In the genomic region with DNA sequence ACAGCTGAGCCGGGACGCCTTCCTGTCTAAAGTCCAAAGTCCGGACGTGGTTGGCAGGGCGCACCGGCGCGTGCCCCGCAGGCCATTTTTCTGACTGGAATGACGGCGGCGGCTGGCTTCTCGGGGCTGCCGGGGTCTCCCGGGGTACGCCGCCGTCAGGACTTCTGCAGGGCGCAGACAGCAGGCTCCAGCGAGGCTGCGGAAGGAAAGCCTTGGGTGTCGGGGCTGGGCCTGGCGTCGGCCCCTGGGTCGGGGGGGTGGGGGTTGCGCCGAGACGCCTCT, we compare ENCODE assay signal across 1 cellular context.
A peak's percentile ranks its signal among the peaks of the same experiment; 100 is the strongest.
TF ChIP-seq lines count a peak whose summit lies in the region.

No MANE protein-coding gene starts in this region.

TF ChIP-seq in HepG2, 621 proteins besides CTCF, POLR2A, EP300 and RAD21 (continued from another document and continues in another):
- TF ChIP-seq, protein P1, sequence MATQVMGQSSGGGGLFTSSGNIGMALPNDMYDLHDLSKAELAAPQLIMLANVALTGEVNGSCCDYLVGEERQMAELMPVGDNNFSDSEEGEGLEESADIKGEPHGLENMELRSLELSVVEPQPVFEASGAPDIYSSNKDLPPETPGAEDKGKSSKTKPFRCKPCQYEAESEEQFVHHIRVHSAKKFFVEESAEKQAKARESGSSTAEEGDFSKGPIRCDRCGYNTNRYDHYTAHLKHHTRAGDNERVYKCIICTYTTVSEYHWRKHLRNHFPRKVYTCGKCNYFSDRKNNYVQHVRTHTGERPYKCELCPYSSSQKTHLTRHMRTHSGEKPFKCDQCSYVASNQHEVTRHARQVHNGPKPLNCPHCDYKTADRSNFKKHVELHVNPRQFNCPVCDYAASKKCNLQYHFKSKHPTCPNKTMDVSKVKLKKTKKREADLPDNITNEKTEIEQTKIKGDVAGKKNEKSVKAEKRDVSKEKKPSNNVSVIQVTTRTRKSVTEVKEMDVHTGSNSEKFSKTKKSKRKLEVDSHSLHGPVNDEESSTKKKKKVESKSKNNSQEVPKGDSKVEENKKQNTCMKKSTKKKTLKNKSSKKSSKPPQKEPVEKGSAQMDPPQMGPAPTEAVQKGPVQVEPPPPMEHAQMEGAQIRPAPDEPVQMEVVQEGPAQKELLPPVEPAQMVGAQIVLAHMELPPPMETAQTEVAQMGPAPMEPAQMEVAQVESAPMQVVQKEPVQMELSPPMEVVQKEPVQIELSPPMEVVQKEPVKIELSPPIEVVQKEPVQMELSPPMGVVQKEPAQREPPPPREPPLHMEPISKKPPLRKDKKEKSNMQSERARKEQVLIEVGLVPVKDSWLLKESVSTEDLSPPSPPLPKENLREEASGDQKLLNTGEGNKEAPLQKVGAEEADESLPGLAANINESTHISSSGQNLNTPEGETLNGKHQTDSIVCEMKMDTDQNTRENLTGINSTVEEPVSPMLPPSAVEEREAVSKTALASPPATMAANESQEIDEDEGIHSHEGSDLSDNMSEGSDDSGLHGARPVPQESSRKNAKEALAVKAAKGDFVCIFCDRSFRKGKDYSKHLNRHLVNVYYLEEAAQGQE (IDR thresholded peaks at IDR 0.05; ENCODE audit: borderline replicate concordance in 1 of 2, low read depth in 1 of 2, low read length in 2 of 2) = peak in 1 of 2 experiments; percentile 80; a peak in 2 of 4 replicates
- TF ChIP-seq, protein P2, sequence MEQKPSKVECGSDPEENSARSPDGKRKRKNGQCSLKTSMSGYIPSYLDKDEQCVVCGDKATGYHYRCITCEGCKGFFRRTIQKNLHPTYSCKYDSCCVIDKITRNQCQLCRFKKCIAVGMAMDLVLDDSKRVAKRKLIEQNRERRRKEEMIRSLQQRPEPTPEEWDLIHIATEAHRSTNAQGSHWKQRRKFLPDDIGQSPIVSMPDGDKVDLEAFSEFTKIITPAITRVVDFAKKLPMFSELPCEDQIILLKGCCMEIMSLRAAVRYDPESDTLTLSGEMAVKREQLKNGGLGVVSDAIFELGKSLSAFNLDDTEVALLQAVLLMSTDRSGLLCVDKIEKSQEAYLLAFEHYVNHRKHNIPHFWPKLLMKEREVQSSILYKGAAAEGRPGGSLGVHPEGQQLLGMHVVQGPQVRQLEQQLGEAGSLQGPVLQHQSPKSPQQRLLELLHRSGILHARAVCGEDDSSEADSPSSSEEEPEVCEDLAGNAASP (CRISPR knock-in tag; IDR thresholded peaks at IDR 0.05; ENCODE audit: borderline replicate concordance) = peak; percentile 87; the same call in 1 of the 2 replicates
- peak; percentile 97 for TF ChIP-seq ZNF101 (CRISPR knock-in tag; IDR thresholded peaks at IDR 0.05; ENCODE audit: borderline replicate concordance, low read depth)
- TF ChIP-seq GATAD1 (CRISPR knock-in tag; IDR thresholded peaks at IDR 0.05) = peak; percentile 84
- TF ChIP-seq ZNF510 (CRISPR knock-in tag; IDR thresholded peaks at IDR 0.05; ENCODE audit: low read depth) = peak; percentile 98
- TF ChIP-seq, protein P3, sequence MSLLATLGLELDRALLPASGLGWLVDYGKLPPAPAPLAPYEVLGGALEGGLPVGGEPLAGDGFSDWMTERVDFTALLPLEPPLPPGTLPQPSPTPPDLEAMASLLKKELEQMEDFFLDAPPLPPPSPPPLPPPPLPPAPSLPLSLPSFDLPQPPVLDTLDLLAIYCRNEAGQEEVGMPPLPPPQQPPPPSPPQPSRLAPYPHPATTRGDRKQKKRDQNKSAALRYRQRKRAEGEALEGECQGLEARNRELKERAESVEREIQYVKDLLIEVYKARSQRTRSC (CRISPR knock-in tag; IDR thresholded peaks at IDR 0.05; ENCODE audit: low read depth) = no peak; the same call in 1 of the 2 replicates
- peak; percentile 95 for TF ChIP-seq MEF2D (CRISPR knock-in tag; IDR thresholded peaks at IDR 0.05)
- no peak for TF ChIP-seq SMC3 (IDR thresholded peaks at IDR 0.05; ENCODE audit: low read length)
- TF ChIP-seq HNF4G (IDR thresholded peaks at IDR 0.05; ENCODE audit: borderline replicate concordance, low read depth, low read length) = peak; percentile 100
- peak; percentile 100 for TF ChIP-seq HNF4G (CRISPR knock-in tag; IDR thresholded peaks at IDR 0.05; ENCODE audit: borderline replicate concordance, low read depth)
- TF ChIP-seq NR2C2 (CRISPR knock-in tag; IDR thresholded peaks at IDR 0.05; ENCODE audit: borderline replicate concordance) = peak; percentile 88
- TF ChIP-seq, protein P4, sequence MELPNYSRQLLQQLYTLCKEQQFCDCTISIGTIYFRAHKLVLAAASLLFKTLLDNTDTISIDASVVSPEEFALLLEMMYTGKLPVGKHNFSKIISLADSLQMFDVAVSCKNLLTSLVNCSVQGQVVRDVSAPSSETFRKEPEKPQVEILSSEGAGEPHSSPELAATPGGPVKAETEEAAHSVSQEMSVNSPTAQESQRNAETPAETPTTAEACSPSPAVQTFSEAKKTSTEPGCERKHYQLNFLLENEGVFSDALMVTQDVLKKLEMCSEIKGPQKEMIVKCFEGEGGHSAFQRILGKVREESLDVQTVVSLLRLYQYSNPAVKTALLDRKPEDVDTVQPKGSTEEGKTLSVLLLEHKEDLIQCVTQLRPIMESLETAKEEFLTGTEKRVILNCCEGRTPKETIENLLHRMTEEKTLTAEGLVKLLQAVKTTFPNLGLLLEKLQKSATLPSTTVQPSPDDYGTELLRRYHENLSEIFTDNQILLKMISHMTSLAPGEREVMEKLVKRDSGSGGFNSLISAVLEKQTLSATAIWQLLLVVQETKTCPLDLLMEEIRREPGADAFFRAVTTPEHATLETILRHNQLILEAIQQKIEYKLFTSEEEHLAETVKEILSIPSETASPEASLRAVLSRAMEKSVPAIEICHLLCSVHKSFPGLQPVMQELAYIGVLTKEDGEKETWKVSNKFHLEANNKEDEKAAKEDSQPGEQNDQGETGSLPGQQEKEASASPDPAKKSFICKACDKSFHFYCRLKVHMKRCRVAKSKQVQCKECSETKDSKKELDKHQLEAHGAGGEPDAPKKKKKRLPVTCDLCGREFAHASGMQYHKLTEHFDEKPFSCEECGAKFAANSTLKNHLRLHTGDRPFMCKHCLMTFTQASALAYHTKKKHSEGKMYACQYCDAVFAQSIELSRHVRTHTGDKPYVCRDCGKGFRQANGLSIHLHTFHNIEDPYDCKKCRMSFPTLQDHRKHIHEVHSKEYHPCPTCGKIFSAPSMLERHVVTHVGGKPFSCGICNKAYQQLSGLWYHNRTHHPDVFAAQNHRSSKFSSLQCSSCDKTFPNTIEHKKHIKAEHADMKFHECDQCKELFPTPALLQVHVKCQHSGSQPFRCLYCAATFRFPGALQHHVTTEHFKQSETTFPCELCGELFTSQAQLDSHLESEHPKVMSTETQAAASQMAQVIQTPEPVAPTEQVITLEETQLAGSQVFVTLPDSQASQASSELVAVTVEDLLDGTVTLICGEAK (IDR thresholded peaks at IDR 0.05) = no peak
- TF ChIP-seq, protein P4 (CRISPR knock-in tag; IDR thresholded peaks at IDR 0.05) = peak; percentile 91
- TF ChIP-seq ZNF138 (CRISPR knock-in tag; IDR thresholded peaks at IDR 0.05; ENCODE audit: low read depth) = peak; percentile 81; the same call in 1 of the 2 replicates
- TF ChIP-seq AHR (CRISPR knock-in tag; IDR thresholded peaks at IDR 0.05) = 0 out of 2 replicates have a peak, but pooled peaks have one; percentile 28
- TF ChIP-seq, protein P5, sequence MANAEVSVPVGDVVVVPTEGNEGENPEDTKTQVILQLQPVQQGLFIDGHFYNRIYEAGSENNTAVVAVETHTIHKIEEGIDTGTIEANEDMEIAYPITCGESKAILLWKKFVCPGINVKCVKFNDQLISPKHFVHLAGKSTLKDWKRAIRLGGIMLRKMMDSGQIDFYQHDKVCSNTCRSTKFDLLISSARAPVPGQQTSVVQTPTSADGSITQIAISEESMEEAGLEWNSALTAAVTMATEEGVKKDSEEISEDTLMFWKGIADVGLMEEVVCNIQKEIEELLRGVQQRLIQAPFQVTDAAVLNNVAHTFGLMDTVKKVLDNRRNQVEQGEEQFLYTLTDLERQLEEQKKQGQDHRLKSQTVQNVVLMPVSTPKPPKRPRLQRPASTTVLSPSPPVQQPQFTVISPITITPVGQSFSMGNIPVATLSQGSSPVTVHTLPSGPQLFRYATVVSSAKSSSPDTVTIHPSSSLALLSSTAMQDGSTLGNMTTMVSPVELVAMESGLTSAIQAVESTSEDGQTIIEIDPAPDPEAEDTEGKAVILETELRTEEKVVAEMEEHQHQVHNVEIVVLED (CRISPR knock-in tag; IDR thresholded peaks at IDR 0.05; ENCODE audit: borderline replicate concordance) = peak; percentile 79
- peak; percentile 87; the same call in 1 of the 2 replicates for TF ChIP-seq ZNF891 (CRISPR knock-in tag; IDR thresholded peaks at IDR 0.05)
- TF ChIP-seq CBFB (CRISPR knock-in tag; IDR thresholded peaks at IDR 0.05) = peak; percentile 97; the same call in 1 of the 2 replicates
- TF ChIP-seq RARA (CRISPR knock-in tag; IDR thresholded peaks at IDR 0.05) = peak; percentile 93
- peak; percentile 88 for TF ChIP-seq FOXA3 (CRISPR knock-in tag; IDR thresholded peaks at IDR 0.05)
- TF ChIP-seq, protein P6, sequence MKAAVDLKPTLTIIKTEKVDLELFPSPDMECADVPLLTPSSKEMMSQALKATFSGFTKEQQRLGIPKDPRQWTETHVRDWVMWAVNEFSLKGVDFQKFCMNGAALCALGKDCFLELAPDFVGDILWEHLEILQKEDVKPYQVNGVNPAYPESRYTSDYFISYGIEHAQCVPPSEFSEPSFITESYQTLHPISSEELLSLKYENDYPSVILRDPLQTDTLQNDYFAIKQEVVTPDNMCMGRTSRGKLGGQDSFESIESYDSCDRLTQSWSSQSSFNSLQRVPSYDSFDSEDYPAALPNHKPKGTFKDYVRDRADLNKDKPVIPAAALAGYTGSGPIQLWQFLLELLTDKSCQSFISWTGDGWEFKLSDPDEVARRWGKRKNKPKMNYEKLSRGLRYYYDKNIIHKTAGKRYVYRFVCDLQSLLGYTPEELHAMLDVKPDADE (CRISPR knock-in tag; IDR thresholded peaks at IDR 0.05) = peak; percentile 94
- peak; percentile 94 for TF ChIP-seq PAX8 (CRISPR knock-in tag; IDR thresholded peaks at IDR 0.05; ENCODE audit: borderline replicate concordance)
- peak; percentile 88 for TF ChIP-seq ZFY (CRISPR knock-in tag; IDR thresholded peaks at IDR 0.05)
- TF ChIP-seq JDP2 (CRISPR knock-in tag; IDR thresholded peaks at IDR 0.05; ENCODE audit: borderline replicate concordance) = peak; percentile 70; the same call in 1 of the 2 replicates
- TF ChIP-seq, protein P7, sequence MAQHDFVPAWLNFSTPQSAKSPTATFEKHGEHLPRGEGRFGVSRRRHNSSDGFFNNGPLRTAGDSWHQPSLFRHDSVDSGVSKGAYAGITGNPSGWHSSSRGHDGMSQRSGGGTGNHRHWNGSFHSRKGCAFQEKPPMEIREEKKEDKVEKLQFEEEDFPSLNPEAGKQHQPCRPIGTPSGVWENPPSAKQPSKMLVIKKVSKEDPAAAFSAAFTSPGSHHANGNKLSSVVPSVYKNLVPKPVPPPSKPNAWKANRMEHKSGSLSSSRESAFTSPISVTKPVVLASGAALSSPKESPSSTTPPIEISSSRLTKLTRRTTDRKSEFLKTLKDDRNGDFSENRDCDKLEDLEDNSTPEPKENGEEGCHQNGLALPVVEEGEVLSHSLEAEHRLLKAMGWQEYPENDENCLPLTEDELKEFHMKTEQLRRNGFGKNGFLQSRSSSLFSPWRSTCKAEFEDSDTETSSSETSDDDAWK (CRISPR knock-in tag; IDR thresholded peaks at IDR 0.05) = no peak
- TF ChIP-seq, protein P8, sequence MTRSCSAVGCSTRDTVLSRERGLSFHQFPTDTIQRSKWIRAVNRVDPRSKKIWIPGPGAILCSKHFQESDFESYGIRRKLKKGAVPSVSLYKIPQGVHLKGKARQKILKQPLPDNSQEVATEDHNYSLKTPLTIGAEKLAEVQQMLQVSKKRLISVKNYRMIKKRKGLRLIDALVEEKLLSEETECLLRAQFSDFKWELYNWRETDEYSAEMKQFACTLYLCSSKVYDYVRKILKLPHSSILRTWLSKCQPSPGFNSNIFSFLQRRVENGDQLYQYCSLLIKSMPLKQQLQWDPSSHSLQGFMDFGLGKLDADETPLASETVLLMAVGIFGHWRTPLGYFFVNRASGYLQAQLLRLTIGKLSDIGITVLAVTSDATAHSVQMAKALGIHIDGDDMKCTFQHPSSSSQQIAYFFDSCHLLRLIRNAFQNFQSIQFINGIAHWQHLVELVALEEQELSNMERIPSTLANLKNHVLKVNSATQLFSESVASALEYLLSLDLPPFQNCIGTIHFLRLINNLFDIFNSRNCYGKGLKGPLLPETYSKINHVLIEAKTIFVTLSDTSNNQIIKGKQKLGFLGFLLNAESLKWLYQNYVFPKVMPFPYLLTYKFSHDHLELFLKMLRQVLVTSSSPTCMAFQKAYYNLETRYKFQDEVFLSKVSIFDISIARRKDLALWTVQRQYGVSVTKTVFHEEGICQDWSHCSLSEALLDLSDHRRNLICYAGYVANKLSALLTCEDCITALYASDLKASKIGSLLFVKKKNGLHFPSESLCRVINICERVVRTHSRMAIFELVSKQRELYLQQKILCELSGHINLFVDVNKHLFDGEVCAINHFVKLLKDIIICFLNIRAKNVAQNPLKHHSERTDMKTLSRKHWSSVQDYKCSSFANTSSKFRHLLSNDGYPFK (CRISPR knock-in tag; IDR thresholded peaks at IDR 0.05; ENCODE audit: borderline replicate concordance) = peak; percentile 84; the same call in 1 of the 2 replicates
